ENCODE assay signal across 1 cellular context in genomic region chr1:185317034-185317885, GRCh38.
A peak's percentile ranks its signal among the peaks of the same experiment; 100 is the strongest.
TF ChIP-seq lines count a peak whose summit lies in the region.

TSS of gene IVNS1ABP (minus strand) at chr1:185317243. CDS start at chr1:185309493, 7,750 bp downstream.

TF ChIP-seq in K562, 482 proteins besides CTCF, POLR2A, EP300 and RAD21 (continued from another document and continues in another):
- no peak for TF ChIP-seq ZNF140 (CRISPR knock-in tag; IDR thresholded peaks at IDR 0.05)
- peak; percentile 92 for TF ChIP-seq CREM (IDR thresholded peaks at IDR 0.05; ENCODE audit: low read depth)
- no peak for TF ChIP-seq ELK1 (CRISPR knock-in tag; IDR thresholded peaks at IDR 0.05)
- TF ChIP-seq PATZ1 (CRISPR knock-in tag; IDR thresholded peaks at IDR 0.05; ENCODE audit: borderline replicate concordance) = 0 out of 2 replicates have a peak, but pooled peaks have one; percentile 21
- TF ChIP-seq PKNOX1 (IDR thresholded peaks at IDR 0.05) = no peak
- no peak for TF ChIP-seq SNAPC5 (CRISPR knock-in tag; IDR thresholded peaks at IDR 0.05)
- TF ChIP-seq CBFA2T2 (conservative IDR thresholded peaks at IDR 0.05) = no peak
- no peak for TF ChIP-seq ZNF280B (CRISPR knock-in tag; IDR thresholded peaks at IDR 0.05)
- TF ChIP-seq GTF2A2 (tag; IDR thresholded peaks at IDR 0.05) = no peak
- TF ChIP-seq ID3 (CRISPR knock-in tag; IDR thresholded peaks at IDR 0.05) = no peak
- TF ChIP-seq ID3 (tag; IDR thresholded peaks at IDR 0.05) = no peak
- TF ChIP-seq ARID4B (CRISPR knock-in tag; IDR thresholded peaks at IDR 0.05) = peak; percentile 92
- no peak for TF ChIP-seq CHD4 (IDR thresholded peaks at IDR 0.05; ENCODE audit: insufficient read depth, insufficient replicate concordance, low read depth, low read length, poor library complexity, severe bottlenecking)
- no peak for TF ChIP-seq ZNF512 (tag; IDR thresholded peaks at IDR 0.05)
- no peak for TF ChIP-seq ZNF354B (CRISPR knock-in tag; IDR thresholded peaks at IDR 0.05)
- no peak for TF ChIP-seq ZNF217 (CRISPR knock-in tag; IDR thresholded peaks at IDR 0.05)
- no peak for TF ChIP-seq FUS (optimal IDR thresholded peaks at IDR 0.05; ENCODE audit: low read depth, low read length)
- TF ChIP-seq ZNF609 (CRISPR knock-in tag; IDR thresholded peaks at IDR 0.05; ENCODE audit: borderline replicate concordance) = peak; percentile 61; the same call in 1 of the 2 replicates
- TF ChIP-seq BCLAF1 (IDR thresholded peaks at IDR 0.05; ENCODE audit: borderline replicate concordance in 1 of 2, control insufficient read depth in 1 of 2, low read depth in 2 of 2, low read length in 1 of 2) = no peak
- TF ChIP-seq ZNF408 (CRISPR knock-in tag; IDR thresholded peaks at IDR 0.05; ENCODE audit: low read depth) = no peak
- no peak for TF ChIP-seq PYGO2 (tag; IDR thresholded peaks at IDR 0.05)
- TF ChIP-seq NKRF (IDR thresholded peaks at IDR 0.05; ENCODE audit: borderline replicate concordance) = peak; percentile 86
- peak; percentile 38; the same call in 1 of the 2 replicates for TF ChIP-seq HLTF (IDR thresholded peaks at IDR 0.05)
- TF ChIP-seq ZNF324 (CRISPR knock-in tag; IDR thresholded peaks at IDR 0.05) = no peak
- TF ChIP-seq GTF2F1 (IDR thresholded peaks at IDR 0.05; ENCODE audit: low read depth, low read length) = peak; percentile 55; the same call in 1 of the 2 replicates
- no peak for TF ChIP-seq FOXK1 (CRISPR knock-in tag; IDR thresholded peaks at IDR 0.05; ENCODE audit: borderline replicate concordance)
- TF ChIP-seq BMI1 (IDR thresholded peaks at IDR 0.05; ENCODE audit: low read length) = no peak
- no peak for TF ChIP-seq ZNF57 (CRISPR knock-in tag; IDR thresholded peaks at IDR 0.05)
- TF ChIP-seq FOXJ3 (CRISPR knock-in tag; IDR thresholded peaks at IDR 0.05) = no peak
- TF ChIP-seq JUNB (CRISPR knock-in tag; conservative IDR thresholded peaks at IDR 0.05) = no peak
- TF ChIP-seq USF1 (CRISPR knock-in tag; IDR thresholded peaks at IDR 0.05) = peak; percentile 83
- TF ChIP-seq ZNF507 (tag; conservative IDR thresholded peaks at IDR 0.05) = no peak
